1 cellular context compared by ENCODE assay signal in the genomic region with DNA sequence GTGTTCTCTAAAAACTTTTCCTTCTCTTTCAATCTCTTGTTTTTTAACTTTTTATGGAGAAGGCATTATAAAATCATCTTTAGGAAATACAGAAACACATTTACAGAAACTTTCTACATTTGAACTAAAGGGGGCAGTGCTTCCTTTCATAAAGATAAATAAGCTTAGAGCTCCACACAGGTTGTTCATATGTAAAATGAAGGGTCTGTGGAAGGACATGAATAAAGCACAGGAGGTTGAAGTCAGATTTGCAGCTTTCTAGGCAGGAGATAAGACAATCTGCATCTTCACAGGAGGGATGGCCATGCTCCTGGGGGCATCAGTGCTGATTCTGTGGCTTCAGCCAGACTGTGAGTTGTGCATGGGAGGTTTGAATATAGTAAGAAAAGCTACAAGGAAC.
TF ChIP-seq lines count a peak whose summit lies in the region.

No MANE protein-coding gene starts in this region.

TF ChIP-seq in HCT116, 20 proteins besides CTCF, POLR2A, EP300 and RAD21 (continued from another document):
- TF ChIP-seq SIN3A (IDR thresholded peaks at IDR 0.05; ENCODE audit: low read depth) (no peak), FOSL1 (IDR thresholded peaks at IDR 0.05; ENCODE audit: low read depth) (no peak), ZFX (IDR thresholded peaks at IDR 0.05) (no peak), EZH2 (IDR thresholded peaks at IDR 0.05) (no peak), EGR1 (IDR thresholded peaks at IDR 0.05; ENCODE audit: low read depth) (no peak), EZH2phosphoT487 (IDR thresholded peaks at IDR 0.05; ENCODE audit: borderline replicate concordance) (no peak)
- TF ChIP-seq, protein P1, sequence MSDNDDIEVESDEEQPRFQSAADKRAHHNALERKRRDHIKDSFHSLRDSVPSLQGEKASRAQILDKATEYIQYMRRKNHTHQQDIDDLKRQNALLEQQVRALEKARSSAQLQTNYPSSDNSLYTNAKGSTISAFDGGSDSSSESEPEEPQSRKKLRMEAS (IDR thresholded peaks at IDR 0.05), result no peak
- TF ChIP-seq, protein P2, sequence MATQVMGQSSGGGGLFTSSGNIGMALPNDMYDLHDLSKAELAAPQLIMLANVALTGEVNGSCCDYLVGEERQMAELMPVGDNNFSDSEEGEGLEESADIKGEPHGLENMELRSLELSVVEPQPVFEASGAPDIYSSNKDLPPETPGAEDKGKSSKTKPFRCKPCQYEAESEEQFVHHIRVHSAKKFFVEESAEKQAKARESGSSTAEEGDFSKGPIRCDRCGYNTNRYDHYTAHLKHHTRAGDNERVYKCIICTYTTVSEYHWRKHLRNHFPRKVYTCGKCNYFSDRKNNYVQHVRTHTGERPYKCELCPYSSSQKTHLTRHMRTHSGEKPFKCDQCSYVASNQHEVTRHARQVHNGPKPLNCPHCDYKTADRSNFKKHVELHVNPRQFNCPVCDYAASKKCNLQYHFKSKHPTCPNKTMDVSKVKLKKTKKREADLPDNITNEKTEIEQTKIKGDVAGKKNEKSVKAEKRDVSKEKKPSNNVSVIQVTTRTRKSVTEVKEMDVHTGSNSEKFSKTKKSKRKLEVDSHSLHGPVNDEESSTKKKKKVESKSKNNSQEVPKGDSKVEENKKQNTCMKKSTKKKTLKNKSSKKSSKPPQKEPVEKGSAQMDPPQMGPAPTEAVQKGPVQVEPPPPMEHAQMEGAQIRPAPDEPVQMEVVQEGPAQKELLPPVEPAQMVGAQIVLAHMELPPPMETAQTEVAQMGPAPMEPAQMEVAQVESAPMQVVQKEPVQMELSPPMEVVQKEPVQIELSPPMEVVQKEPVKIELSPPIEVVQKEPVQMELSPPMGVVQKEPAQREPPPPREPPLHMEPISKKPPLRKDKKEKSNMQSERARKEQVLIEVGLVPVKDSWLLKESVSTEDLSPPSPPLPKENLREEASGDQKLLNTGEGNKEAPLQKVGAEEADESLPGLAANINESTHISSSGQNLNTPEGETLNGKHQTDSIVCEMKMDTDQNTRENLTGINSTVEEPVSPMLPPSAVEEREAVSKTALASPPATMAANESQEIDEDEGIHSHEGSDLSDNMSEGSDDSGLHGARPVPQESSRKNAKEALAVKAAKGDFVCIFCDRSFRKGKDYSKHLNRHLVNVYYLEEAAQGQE (IDR thresholded peaks at IDR 0.05; ENCODE audit: low read depth), result no peak
